ENCODE assay signal across 8 cellular contexts in genomic region chr6:24569811-24570210, GRCh38.
"Had no signal": no experiment of that assay in that cellular context is flagged by ENCODE, and none has a peak within 500 bp of the region (broad histone marks: within the 10 kb centered on the region; RNA-seq: fewer than 3 reads in every experiment).

No MANE protein-coding gene starts in this region.

- H3K4me3 ChIP-seq: GM12878 had no signal

- ATAC-seq: GM12878 had no signal

- FAIRE-seq: G401.6, GM12878, GM12891, GM12892, GM18507, GM19239 had no signal

- DNase-seq: GDM1, GF-D8 had no signal
